1 cellular context compared by ENCODE assay signal in genomic region chr16:30585022-30585399, GRCh38.
TF ChIP-seq lines count a peak whose summit lies in the region.

No MANE protein-coding gene starts in this region.

TF ChIP-seq in GM12878, 131 proteins besides CTCF, POLR2A, EP300 and RAD21:
- TF ChIP-seq SPI1 (IDR thresholded peaks at IDR 0.05; ENCODE audit: borderline replicate concordance, insufficient read depth, low read depth, low read length) (0 out of 2 replicates have a peak, but pooled peaks have one; percentile 19), TAF1 (IDR thresholded peaks at IDR 0.05; ENCODE audit: borderline replicate concordance, low read depth, low read length) (peak; percentile 39; the same call in 1 of the 2 replicates), POLR2AphosphoS5 (IDR thresholded peaks at IDR 0.05; ENCODE audit: low read length) (peak; percentile 36; the same call in 1 of the 2 replicates), MYB (IDR thresholded peaks at IDR 0.05; ENCODE audit: borderline replicate concordance, low read depth, low read length) (no peak), DPF2 (IDR thresholded peaks at IDR 0.05) (0 out of 2 replicates have a peak, but pooled peaks have one; percentile 47)
